In genomic region chr1:35557611-35558373, GRCh38 we compare ENCODE assay signal across 8 cellular contexts.
A peak's percentile ranks its signal among the peaks of the same experiment; 100 is the strongest.
DNase-seq lines count a peak whose midpoint lies in the region; ATAC-seq lines count a peak whose summit lies in the region.

A gene with protein sequence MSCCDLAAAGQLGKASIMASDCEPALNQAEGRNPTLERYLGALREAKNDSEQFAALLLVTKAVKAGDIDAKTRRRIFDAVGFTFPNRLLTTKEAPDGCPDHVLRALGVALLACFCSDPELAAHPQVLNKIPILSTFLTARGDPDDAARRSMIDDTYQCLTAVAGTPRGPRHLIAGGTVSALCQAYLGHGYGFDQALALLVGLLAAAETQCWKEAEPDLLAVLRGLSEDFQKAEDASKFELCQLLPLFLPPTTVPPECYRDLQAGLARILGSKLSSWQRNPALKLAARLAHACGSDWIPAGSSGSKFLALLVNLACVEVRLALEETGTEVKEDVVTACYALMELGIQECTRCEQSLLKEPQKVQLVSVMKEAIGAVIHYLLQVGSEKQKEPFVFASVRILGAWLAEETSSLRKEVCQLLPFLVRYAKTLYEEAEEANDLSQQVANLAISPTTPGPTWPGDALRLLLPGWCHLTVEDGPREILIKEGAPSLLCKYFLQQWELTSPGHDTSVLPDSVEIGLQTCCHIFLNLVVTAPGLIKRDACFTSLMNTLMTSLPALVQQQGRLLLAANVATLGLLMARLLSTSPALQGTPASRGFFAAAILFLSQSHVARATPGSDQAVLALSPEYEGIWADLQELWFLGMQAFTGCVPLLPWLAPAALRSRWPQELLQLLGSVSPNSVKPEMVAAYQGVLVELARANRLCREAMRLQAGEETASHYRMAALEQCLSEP (plus strand): TSS chr1:35557799. CDS start chr1:35558191, 392 bp downstream.

- H3K27me3 Mint-ChIP-seq in central memory CD8-positive, alpha-beta T cell: no peaks in the 10 kb centered on the region

- DNase-seq in AG08396 (ENCODE audit: low spot score): peak; percentile 98
- DNase-seq in NCI-H446 (lab: John Stamatoyannopoulos, UW): peak; percentile 93 to 98
- peak; percentile 94 for DNase-seq in activated CD4-positive, CD25-positive, alpha-beta regulatory T cell treated with anti-CD3 and anti-CD28 coated beads, Interleukin-2, amount 50 U/mL, for 16 hours (ENCODE audit: low read depth, low spot score)
- peak; percentile 86 to 93 for DNase-seq in central memory CD8-positive, alpha-beta T cell (ENCODE audit: low spot score in 2 of 2)
- DNase-seq in iris pigment epithelial cell (ENCODE audit: low read depth): peak; percentile 99
- peak; percentile 93 for DNase-seq in stimulated activated CD4-positive, alpha-beta T cell treated with anti-CD3 and anti-CD28 coated beads, Interleukin-12 subunit alpha, Interleukin-12 subunit beta, amount 100 ng/mL, for 4 hours

- no peaks in the 10 kb centered on the region for H3K9me3 Mint-ChIP-seq in central memory CD8-positive, alpha-beta T cell

- peaks cover 64% of the 10 kb centered on the region for H3K4me1 Mint-ChIP-seq in central memory CD8-positive, alpha-beta T cell

- peak within 1 kb of the TSS; percentile 97 for H3K27ac Mint-ChIP-seq in central memory CD8-positive, alpha-beta T cell (ENCODE audit: low read depth)

- peak within 1 kb of the TSS; percentile 97 for H3K4me3 Mint-ChIP-seq in central memory CD8-positive, alpha-beta T cell

- peak; percentile 86 for ATAC-seq in GM19023 (IDR thresholded peaks at IDR 0.05; ENCODE audit: unreplicated experiment)
- peak; percentile 84 for ATAC-seq in HG03280 (IDR thresholded peaks at IDR 0.05; ENCODE audit: unreplicated experiment)
- peak; percentile 94 for ATAC-seq in central memory CD8-positive, alpha-beta T cell (replicated peaks; ENCODE audit: extremely low read depth, poor library complexity, severe bottlenecking)

- H3K36me3 Mint-ChIP-seq in central memory CD8-positive, alpha-beta T cell (ENCODE audit: insufficient read depth): peaks cover 25% of the 10 kb centered on the region

Comparison
In these comparisons a context has a peak if more than half of its experiments do, and no peak if none do; other contexts are left out.
1. Peak in every context shown above with its lines: DNase-seq and ATAC-seq.